In the genomic region with DNA sequence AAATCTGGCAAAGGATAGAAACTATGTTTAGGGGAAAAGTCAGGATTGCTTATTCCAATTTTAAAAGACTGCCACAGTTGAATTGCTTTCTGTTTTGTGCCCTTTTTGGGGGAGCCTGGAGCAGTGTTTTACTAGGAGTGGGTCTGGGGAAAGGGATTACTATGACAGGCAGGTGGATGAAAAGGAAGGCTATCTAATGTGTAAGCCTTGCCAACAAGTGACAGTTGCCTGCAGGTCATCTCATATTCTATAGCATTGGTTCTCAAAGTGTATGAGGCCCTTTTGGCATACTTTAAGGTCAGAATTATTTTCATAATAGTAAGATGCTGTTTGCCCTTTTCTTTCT, we compare ENCODE assay signal across 17 cellular contexts. TPM values are rescaled to one million over a fixed set of nuclear protein-coding genes. Genes with fewer than 3 reads are reported as not detected.
DNase-seq lines count a peak whose midpoint lies in the region; ATAC-seq, FAIRE-seq and TF ChIP-seq lines count a peak whose summit lies in the region.
"Had no signal": no experiment of that assay in that cellular context is flagged by ENCODE, and none has a peak within 500 bp of the region (broad histone marks: within the 10 kb centered on the region; RNA-seq: fewer than 3 reads in every experiment).

No MANE protein-coding gene starts in this region.

- H3K27ac ChIP-seq in ACC112 (ENCODE audit: low read depth, low read length): peak overlapping the region; percentile 10; the same call in 1 of the 2 replicates
- no peak overlapping the region for H3K27ac ChIP-seq in K562 (ENCODE audit: extremely low read depth, low read depth, low read length)
- H3K27ac ChIP-seq: KMS-11 had no signal

- TF ChIP-seq RAD21 in K562 (CRISPR knock-in tag; conservative IDR thresholded peaks at IDR 0.05 in 1 of 2, IDR thresholded peaks at IDR 0.05 in 1 of 2): no peak

- H3K9ac ChIP-seq in K562 (ENCODE audit: insufficient read depth in 1 of 2, low read depth in 2 of 2, low read length in 2 of 2): no peak overlapping the region
- H3K9ac ChIP-seq: KMS-11 had no signal

- peaks cover 38% of the 10 kb centered on the region for H3K36me3 ChIP-seq in ACC112 (ENCODE audit: insufficient read depth, low read length)
- peaks cover 85% of the 10 kb centered on the region for H3K36me3 ChIP-seq in K562 (ENCODE audit: control insufficient read depth, insufficient read depth, low read length)

- H3K79me2 ChIP-seq in ACC112 (ENCODE audit: control insufficient read depth, insufficient read depth, low read length, unreplicated experiment): peaks cover 91% of the 10 kb centered on the region
- H3K79me2 ChIP-seq in K562 (ENCODE audit: control insufficient read depth, insufficient read depth, low read length): peaks cover 90% of the 10 kb centered on the region

- in situ Hi-C loops in K562 (cut with MboI): no loop called here

- intact Hi-C loops in K562 (cut with micrococcal nuclease): no loop called here

- H3K27ac Mint-ChIP-seq in HFFc6: peak overlapping the region; percentile 94
- H3K27ac Mint-ChIP-seq in neural crest cell (ENCODE audit: unreplicated experiment): no peak overlapping the region
- no peak overlapping the region for H3K27ac Mint-ChIP-seq in effector memory CD8-positive, alpha-beta T cell

- H3K9me3 Mint-ChIP-seq in HFFc6: peaks cover 10% of the 10 kb centered on the region; the same call in 1 of the 2 replicates
- H3K9me3 Mint-ChIP-seq in neural crest cell: peaks cover 2% of the 10 kb centered on the region
- no peaks in the 10 kb centered on the region for H3K9me3 Mint-ChIP-seq in effector memory CD8-positive, alpha-beta T cell
- H3K9me3 Mint-ChIP-seq: CD4-positive, alpha-beta memory T cell had no signal

- H3K4me1 ChIP-seq in ACC112 (ENCODE audit: control insufficient read depth, insufficient read depth, low read length, unreplicated experiment) (peaks cover 50% of the 10 kb centered on the region), K562 (replicated peaks in 1 of 2; ENCODE audit: control insufficient read depth in 2 of 2, insufficient read depth in 2 of 2, low read length in 2 of 2) (peaks cover 0 to 7% of the 10 kb centered on the region in 2 experiments; a peak in 3 of 5 replicates)

- H3K36me3 Mint-ChIP-seq in HFFc6 (ENCODE audit: low read depth) (peaks cover 72% of the 10 kb centered on the region), neural crest cell (ENCODE audit: low read depth) (peaks cover 28% of the 10 kb centered on the region)
- peaks cover 39% of the 10 kb centered on the region for H3K36me3 Mint-ChIP-seq in effector memory CD8-positive, alpha-beta T cell (ENCODE audit: insufficient read depth)

- ATAC-seq in K562: 0 out of 3 replicates have a peak, but pooled peaks have one; percentile 13
- ATAC-seq in effector memory CD8-positive, alpha-beta T cell (replicated peaks): no peak
- ATAC-seq in GM18511 (IDR thresholded peaks at IDR 0.05; ENCODE audit: unreplicated experiment): no peak

- TF ChIP-seq POLR2A in K562 (conservative IDR thresholded peaks at IDR 0.05): no peak

- H3K4me3 ChIP-seq in ACC112 (ENCODE audit: low read depth, low read length) (no peak overlapping the region), K562 (no peak overlapping the region)
- H3K4me3 ChIP-seq: MG63 had no signal

- BruUV-seq in K562 (replicated peaks; lab: Mats Ljungman, UMichigan): no TSS peak

- H3K9me1 ChIP-seq in K562 (ENCODE audit: control insufficient read depth, insufficient read depth, low read length): no peaks in the 10 kb centered on the region

- H3K27me3 ChIP-seq in ACC112 (ENCODE audit: insufficient read depth, low read length) (no peaks in the 10 kb centered on the region), K562 (ENCODE audit: control insufficient read depth in 2 of 2, insufficient read depth in 2 of 2, low read length in 2 of 2) (no peaks in the 10 kb centered on the region)
- H3K27me3 ChIP-seq: MG63 had no signal

- POLR2A ChIA-PET in K562 (lab: Yijun Ruan, JAX): interaction anchor here (1.0 to 3.3 kb wide), 5 partner anchors 8 to 19 kb away, joined by 3 to 11 read pairs (median 6); no protein-coding TSS in a partner anchor

- CTCF ChIA-PET in K562 (lab: Yijun Ruan, JAX; ENCODE audit: low intra/inter-chr PET ratio): no interaction called here

- DNase-seq in HFFc6: no peak
- DNase-seq in K562 (ENCODE audit: extremely low read depth in 1 of 4, low spot score in 3 of 4): no peak
- no peak for DNase-seq in neural crest cell (ENCODE audit: low read depth, low spot score)
- DNase-seq in effector memory CD8-positive, alpha-beta T cell: no peak
- DNase-seq in stimulated activated CD4-positive, alpha-beta T cell treated with anti-CD3 and anti-CD28 coated beads, Interleukin-4, amount 100 ng/mL, for 24 hours: no peak
- DNase-seq in activated naive CD4-positive, alpha-beta T cell treated with Interleukin-2 at 50 U/mL for 16 hours: no peak
- DNase-seq: ACHN; CD4-positive, alpha-beta memory T cell; DMS 273 treated with DMSO at 0.1 percent for 48 hours; MG63; NCI-H1092 treated with DMSO at 0.1 percent for 48 hours; NCI-H187; SIG-M5 had no signal

- no peak overlapping the region for H3K4me2 ChIP-seq in K562 (ENCODE audit: insufficient read depth, low read length)
- H3K4me2 ChIP-seq: KMS-11 had no signal

- peaks cover 15% of the 10 kb centered on the region for H4K20me1 ChIP-seq in K562 (replicated peaks; ENCODE audit: control insufficient read depth, insufficient read depth, low read length)

- H3K27me3 Mint-ChIP-seq in HFFc6 (ENCODE audit: insufficient read depth): peaks cover 49% of the 10 kb centered on the region
- no peaks in the 10 kb centered on the region for H3K27me3 Mint-ChIP-seq in neural crest cell (ENCODE audit: low read depth)
- no peaks in the 10 kb centered on the region for H3K27me3 Mint-ChIP-seq in effector memory CD8-positive, alpha-beta T cell
- H3K27me3 Mint-ChIP-seq: CD4-positive, alpha-beta memory T cell had no signal

- peaks cover 71% of the 10 kb centered on the region for H3K4me1 Mint-ChIP-seq in HFFc6 (ENCODE audit: low read depth)
- peaks cover 46% of the 10 kb centered on the region for H3K4me1 Mint-ChIP-seq in neural crest cell
- H3K4me1 Mint-ChIP-seq in effector memory CD8-positive, alpha-beta T cell (ENCODE audit: low read depth in 2 of 2): peaks cover 32 to 53% of the 10 kb centered on the region in 2 donors

- no peaks in the 10 kb centered on the region for H3K9me3 ChIP-seq in K562 (replicated peaks; ENCODE audit: control insufficient read depth, insufficient read depth, low read depth, low read length)
- H3K9me3 ChIP-seq: MG63 had no signal

- no peak for FAIRE-seq in K562 (lab: Jason Lieb, UNC)
- FAIRE-seq: H1 had no signal

- TF ChIP-seq EP300 in K562 (IDR thresholded peaks at IDR 0.05; ENCODE audit: low read length): no peak

- H3K4me3 Mint-ChIP-seq in HFFc6 (no peak overlapping the region; the same call in 1 of the 2 replicates), neural crest cell (peak overlapping the region; percentile 14)
- H3K4me3 Mint-ChIP-seq in effector memory CD8-positive, alpha-beta T cell: no peak overlapping the region

- H2AFZ ChIP-seq in ACC112 (ENCODE audit: low read length, unreplicated experiment) (no peak overlapping the region), K562 (ENCODE audit: low read depth, low read length) (no peak overlapping the region)

- no peak for TF ChIP-seq CTCF in HFFc6 (IDR thresholded peaks at IDR 0.05)
- TF ChIP-seq CTCF in K562 (IDR thresholded peaks at IDR 0.05 in 2 of 3, conservative IDR thresholded peaks at IDR 0.05 in 1 of 3; ENCODE audit: insufficient read depth in 2 of 3, low read depth in 1 of 3, low read length in 3 of 3): no peak
- TF ChIP-seq CTCF in neural crest cell (conservative IDR thresholded peaks at IDR 0.05): no peak

TF ChIP-seq in K562, 482 proteins besides CTCF, POLR2A, EP300 and RAD21 (continues in another document):
- no peak for TF ChIP-seq HOXB6 (CRISPR knock-in tag; IDR thresholded peaks at IDR 0.05; ENCODE audit: borderline replicate concordance)
- no peak for TF ChIP-seq CTBP1 (IDR thresholded peaks at IDR 0.05; ENCODE audit: borderline replicate concordance)
- TF ChIP-seq MXI1 (IDR thresholded peaks at IDR 0.05; ENCODE audit: low read depth, low read length): no peak
- TF ChIP-seq, protein P1, sequence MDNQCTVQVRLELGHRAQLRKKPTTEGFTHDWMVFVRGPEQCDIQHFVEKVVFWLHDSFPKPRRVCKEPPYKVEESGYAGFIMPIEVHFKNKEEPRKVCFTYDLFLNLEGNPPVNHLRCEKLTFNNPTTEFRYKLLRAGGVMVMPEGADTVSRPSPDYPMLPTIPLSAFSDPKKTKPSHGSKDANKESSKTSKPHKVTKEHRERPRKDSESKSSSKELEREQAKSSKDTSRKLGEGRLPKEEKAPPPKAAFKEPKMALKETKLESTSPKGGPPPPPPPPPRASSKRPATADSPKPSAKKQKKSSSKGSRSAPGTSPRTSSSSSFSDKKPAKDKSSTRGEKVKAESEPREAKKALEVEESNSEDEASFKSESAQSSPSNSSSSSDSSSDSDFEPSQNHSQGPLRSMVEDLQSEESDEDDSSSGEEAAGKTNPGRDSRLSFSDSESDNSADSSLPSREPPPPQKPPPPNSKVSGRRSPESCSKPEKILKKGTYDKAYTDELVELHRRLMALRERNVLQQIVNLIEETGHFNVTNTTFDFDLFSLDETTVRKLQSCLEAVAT (IDR thresholded peaks at IDR 0.05): no peak

RNA-seq across cellular contexts. Expression of a gene that starts 4.1 kb away (rescaled TPM):
- total RNA-seq in HFFc6 (2021; fragmentation: NEBNext Ultra II Directional; extraction: Animal tissue kit (Norgen Biotek cat#: 25700)): 1 to 10 TPM; 2.2 to 4.4 (median 4.1) TPM
- total RNA-seq in K562 (2011; cell fraction: chromatin; rRNA removed; ENCODE audit: low replicate concordance): 20.4 and 74.5 TPM in 2 replicates
- 12.2 and 18.6 TPM in 2 replicates for total RNA-seq in K562 (2011; cell fraction: nucleolus; rRNA removed)
- total RNA-seq in K562 (2011; cell fraction: nucleoplasm; rRNA removed): 20.0 and 24.5 TPM in 2 replicates
- total RNA-seq in K562 (2014; rRNA removed) (1.2 TPM in 2 replicates), K562 (2014; rRNA removed; fragmentation: Illumina TruSeq; extraction: Trizol) (3.2 and 3.4 TPM in 2 replicates), K562 (2015; rRNA removed; fragmentation: Illumina TruSeq; extraction: Trizol) (3.5 TPM in 2 replicates), K562 (2021) (1.1 and 1.9 TPM in 2 replicates), neural crest cell (1.8 and 3.0 TPM in 2 replicates)
- polyA plus RNA-seq in K562 (2011; rRNA removed) (0.41 and 0.42 TPM in 2 replicates), K562 (2014; fragmentation: Illumina TruSeq; extraction: Trizol) (0.10 and 0.24 TPM in 2 replicates), K562 (2014; fragmentation: Nextera tagmentation; extraction: Ambion mirVana) (under 1 TPM; 0.07 to 0.21 TPM), K562 (2014; rRNA removed) (0.41 and 0.78 TPM in 2 replicates)
- polyA plus RNA-seq in K562 (2011; cell fraction: cytosol; rRNA removed): 0.06 and 0.16 TPM in 2 replicates
- 1.7 and 1.9 TPM in 2 replicates for polyA plus RNA-seq in K562 (2011; cell fraction: nucleus; rRNA removed)
- 0.24 and 0.34 TPM in 2 replicates for polyA plus RNA-seq in K562 (2012)
- 7.7 and 9.4 TPM in 2 replicates for polyA minus RNA-seq in K562 (2011; rRNA and poly(A)+ RNA removed)
- not detected in 2 replicates for polyA minus RNA-seq in K562 (2011; cell fraction: cytosol; rRNA and poly(A)+ RNA removed)
- 6.6 and 9.7 TPM in 2 replicates for polyA minus RNA-seq in K562 (2011; cell fraction: nucleus; rRNA and poly(A)+ RNA removed)
